Comparison of ENCODE assay signal across 20 cellular contexts in the genomic region with DNA sequence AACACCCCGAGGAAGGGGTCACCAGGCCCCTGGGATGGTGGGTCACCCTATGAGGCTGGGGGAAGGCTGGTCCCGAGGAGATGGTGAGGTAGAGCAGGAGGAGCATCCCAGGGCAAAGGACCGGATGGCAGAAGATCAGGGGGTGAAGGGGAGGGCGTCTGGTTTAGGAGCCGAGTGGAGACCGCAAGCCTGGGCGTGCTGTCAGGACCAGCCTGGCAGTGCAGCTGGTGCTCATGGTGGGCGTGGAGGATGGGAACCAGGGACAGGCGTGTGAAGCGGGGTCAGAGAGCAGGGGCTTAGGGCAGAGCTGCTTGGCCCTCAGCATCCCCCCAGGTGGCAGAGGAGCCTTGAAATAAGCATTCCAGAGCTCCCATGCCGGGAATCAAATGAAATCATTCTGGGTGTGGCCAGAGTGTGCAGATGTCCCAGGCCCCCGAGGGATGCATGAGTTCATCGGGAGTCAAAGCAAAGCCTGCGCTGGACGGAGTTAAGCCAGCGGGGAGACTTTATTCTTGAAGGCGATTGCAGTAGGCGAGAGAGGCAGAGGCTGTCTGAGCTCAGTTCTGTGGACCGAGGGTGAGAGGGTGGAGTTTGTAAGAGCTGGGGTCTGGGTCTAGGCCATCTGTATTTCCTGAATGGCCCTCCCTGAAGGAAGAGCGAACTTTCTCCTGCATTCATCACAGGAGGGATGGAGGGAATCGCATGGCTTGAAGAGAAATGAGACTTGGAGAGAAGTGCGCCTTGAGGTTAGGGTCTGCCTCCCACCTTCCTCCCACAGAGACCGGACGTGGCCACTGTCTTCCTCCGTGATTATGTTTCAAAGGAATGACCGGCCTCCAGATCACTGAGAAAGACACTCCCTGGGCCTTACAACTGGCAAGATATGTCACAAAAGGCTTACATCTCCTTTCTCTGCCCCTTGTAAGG. TPM values are rescaled to one million over a fixed set of nuclear protein-coding genes. Genes with fewer than 3 reads are reported as not detected.
A peak's percentile ranks its signal among the peaks of the same experiment; 100 is the strongest.
DNase-seq lines count a peak whose midpoint lies in the region; ATAC-seq and TF ChIP-seq lines count a peak whose summit lies in the region.
"Had no signal": no experiment of that assay in that cellular context is flagged by ENCODE, and none has a peak within 500 bp of the region (broad histone marks: within the 10 kb centered on the region; RNA-seq: fewer than 3 reads in every experiment).

No MANE protein-coding gene starts in this region.

- no peak for TF ChIP-seq EP300 in gastroesophageal sphincter (IDR thresholded peaks at IDR 0.05)

- no peak overlapping the region for H3K4me3 Mint-ChIP-seq in endothelial cell (ENCODE audit: unreplicated experiment)
- H3K4me3 Mint-ChIP-seq: activated CD8-positive, alpha-beta T cell treated with anti-CD3 and anti-CD28 coated beads for 36 hours; activated naive CD4-positive, alpha-beta T cell treated with anti-CD3 and anti-CD28 coated beads for 36 hours; naive B cell had no signal

- H3K36me3 Mint-ChIP-seq in endothelial cell (ENCODE audit: low read depth, unreplicated experiment) = no peaks in the 10 kb centered on the region

- no peaks in the 10 kb centered on the region for H3K79me2 ChIP-seq in osteoblast (ENCODE audit: insufficient read depth, low read length)

- H3K4me1 ChIP-seq in gastroesophageal sphincter = no peaks in the 10 kb centered on the region
- H3K4me1 ChIP-seq in osteoblast (ENCODE audit: insufficient read depth, low read length) = peaks cover 3% of the 10 kb centered on the region

- DNase-seq in AG10803 (ENCODE audit: low read depth) (peak; percentile 80), RPMI7951 (ENCODE audit: low read depth) (peak; percentile 86), osteoblast (ENCODE audit: insufficient read length, low spot score, missing footprints) (peak; percentile 62), endothelial cell (ENCODE audit: low spot score) (no peak), DMS153 treated with DMSO at 0.1 percent for 48 hours (lab: John Stamatoyannopoulos, UW; ENCODE audit: unreplicated experiment) (no peak), germinal center (ENCODE audit: low spot score) (no peak), NCI-H187 (lab: John Stamatoyannopoulos, UW) (no peak)
- DNase-seq: activated CD8-positive, alpha-beta T cell treated with anti-CD3 and anti-CD28 coated beads for 36 hours; activated naive CD4-positive, alpha-beta T cell treated with anti-CD3 and anti-CD28 coated beads for 36 hours; AML-193; cerebellar nuclear complex; erythroblast; naive B cell; NCI-H1105 treated with DMSO at 0.1 percent for 48 hours; NCI-H69; stimulated activated CD4-positive, alpha-beta T cell treated with anti-CD3 and anti-CD28 coated beads, Interleukin-12 subunit alpha, Interleukin-12 subunit beta, amount 100 ng/mL, for 4 hours; T-helper 9 cell had no signal

- H2AFZ ChIP-seq in osteoblast (ENCODE audit: low read length) = no peak overlapping the region

- peaks cover 7% of the 10 kb centered on the region for H3K4me1 Mint-ChIP-seq in endothelial cell (ENCODE audit: unreplicated experiment)

- no peaks in the 10 kb centered on the region for H3K9me3 Mint-ChIP-seq in endothelial cell (ENCODE audit: unreplicated experiment)
- H3K9me3 Mint-ChIP-seq: activated CD8-positive, alpha-beta T cell treated with anti-CD3 and anti-CD28 coated beads for 36 hours; activated naive CD4-positive, alpha-beta T cell treated with anti-CD3 and anti-CD28 coated beads for 36 hours; naive B cell had no signal

- TF ChIP-seq POLR2A in gastroesophageal sphincter (IDR thresholded peaks at IDR 0.05) = no peak

- H3K9me3 ChIP-seq in gastroesophageal sphincter = no peaks in the 10 kb centered on the region
- H3K9me3 ChIP-seq in osteoblast (ENCODE audit: low read depth, low read length) = no peaks in the 10 kb centered on the region

- no peak overlapping the region for H3K27ac Mint-ChIP-seq in endothelial cell (ENCODE audit: unreplicated experiment)
- H3K27ac Mint-ChIP-seq: activated CD8-positive, alpha-beta T cell treated with anti-CD3 and anti-CD28 coated beads for 36 hours; activated naive CD4-positive, alpha-beta T cell treated with anti-CD3 and anti-CD28 coated beads for 36 hours had no signal

- H4K20me1 ChIP-seq in osteoblast (ENCODE audit: insufficient read depth, low read length) = no peaks in the 10 kb centered on the region

- TF ChIP-seq CTCF in AG10803 (conservative IDR thresholded peaks at IDR 0.05; ENCODE audit: low read length) (no peak; the same call in 1 of the 2 replicates), gastroesophageal sphincter (IDR thresholded peaks at IDR 0.05) (no peak), osteoblast (IDR thresholded peaks at IDR 0.05; ENCODE audit: extremely low read depth, low read depth, low read length) (no peak), endothelial cell (IDR thresholded peaks at IDR 0.05; ENCODE audit: unreplicated experiment) (no peak)

- WGBS in gastroesophageal sphincter (ENCODE audit: low coverage in 1 of 2), 2 donors = 64 to 71% methylated on average over 13 to 15 of the region's 26 CpGs

- peak; percentile 89 for ATAC-seq in gastroesophageal sphincter
- ATAC-seq: activated CD8-positive, alpha-beta T cell treated with anti-CD3 and anti-CD28 coated beads for 36 hours; HepG2 had no signal

- H3K4me3 ChIP-seq in AG10803 (ENCODE audit: low read length) = peak overlapping the region; percentile 5
- H3K4me3 ChIP-seq in gastroesophageal sphincter = no peak overlapping the region
- no peak overlapping the region for H3K4me3 ChIP-seq in osteoblast (ENCODE audit: insufficient read depth, low read length)

- H3K27ac ChIP-seq in gastroesophageal sphincter = peak overlapping the region in 1 of 4 donors; percentile 33
- no peak overlapping the region for H3K27ac ChIP-seq in osteoblast (ENCODE audit: low read depth, low read length)
- H3K27ac ChIP-seq: RWPE1 had no signal

- H3K36me3 ChIP-seq in gastroesophageal sphincter = no peaks in the 10 kb centered on the region
- H3K36me3 ChIP-seq in osteoblast (ENCODE audit: insufficient read depth, low read length) = no peaks in the 10 kb centered on the region

- no peaks in the 10 kb centered on the region for H3K27me3 Mint-ChIP-seq in endothelial cell (ENCODE audit: unreplicated experiment)

- H3K27me3 ChIP-seq in gastroesophageal sphincter = peaks cover 25% of the 10 kb centered on the region
- peaks cover 2% of the 10 kb centered on the region for H3K27me3 ChIP-seq in osteoblast (ENCODE audit: insufficient read depth, low read length)

- H3K4me2 ChIP-seq in osteoblast (ENCODE audit: insufficient read depth, low read length) = no peak overlapping the region

RNA-seq across cellular contexts. Expression of gene MBP, which starts 33.2 kb away (rescaled TPM):
- 9.5 and 15.6 TPM in 2 replicates for total RNA-seq in RPMI7951 (2014; rRNA removed; shearing (Covaris generic))
- total RNA-seq in gastroesophageal sphincter (10 to 100 TPM; 23.2 to 34.7 (median 28.2) TPM), osteoblast (1.5 and 2.2 TPM in 2 replicates), endothelial cell (ENCODE audit: unreplicated experiment) (9.7 TPM)

Comparison
In these comparisons a context has a peak if more than half of its experiments do, and no peak if none do; other contexts are left out.
1. DNase-seq: peak in AG10803 (single experiment), RPMI7951 (single experiment) and osteoblast (single experiment); none in endothelial cell (single experiment), DMS153 treated with DMSO at 0.1 percent for 48 hours (single experiment), germinal center (single experiment) and NCI-H187 (0 of 2).